33 cellular contexts compared by ENCODE assay signal in genomic region chr19:30319876-30320275, GRCh38. TPM values are rescaled to one million over a fixed set of nuclear protein-coding genes. Genes with fewer than 3 reads are reported as not detected.
"Had no signal": no experiment of that assay in that cellular context is flagged by ENCODE, and none has a peak within 500 bp of the region (broad histone marks: within the 10 kb centered on the region; RNA-seq: fewer than 3 reads in every experiment).

No MANE protein-coding gene starts in this region.

- H3K27me3 Mint-ChIP-seq: dendritic cell treated with granulocyte-macrophage colony-stimulating factor and Interleukin-4, amounts not matched to agents 40 ng/mL and 50 ng/mL, for 4 days had no signal

- H3K36me3 Mint-ChIP-seq: stimulated activated effector memory CD8-positive, alpha-beta T cell treated with anti-CD3 and anti-CD28 coated beads, Interleukin-12 subunit alpha, Interleukin-12 subunit beta, amount 100 ng/mL, for 72 hours had no signal

- H3K4me3 ChIP-seq: colonic mucosa, heart right ventricle, lower lobe of right lung, ovary, psoas muscle, sigmoid colon, testis, tibial nerve, upper lobe of left lung, uterus had no signal

- H3K27ac ChIP-seq: colonic mucosa, epithelial cell of prostate, foreskin keratinocyte, heart right ventricle, lower lobe of right lung, ovary, psoas muscle, sigmoid colon, testis, tibial nerve, upper lobe of left lung, uterus had no signal

- H3K9me3 ChIP-seq: colonic mucosa, lower lobe of right lung, ovary, psoas muscle, sigmoid colon, testis, tibial nerve, upper lobe of left lung, uterus had no signal

- H3K4me1 Mint-ChIP-seq: endodermal cell; memory B cell; nephron progenitor cell; stimulated activated effector memory CD8-positive, alpha-beta T cell treated with anti-CD3 and anti-CD28 coated beads, Interleukin-12 subunit alpha, Interleukin-12 subunit beta, amount 100 ng/mL, for 72 hours had no signal

- H3K4me1 ChIP-seq: colonic mucosa, foreskin keratinocyte, heart right ventricle, lower lobe of right lung, psoas muscle, sigmoid colon, testis, tibial nerve, upper lobe of left lung, uterus had no signal

- H3K36me3 ChIP-seq: colonic mucosa, heart right ventricle, lower lobe of right lung, ovary, sigmoid colon, tibial nerve, upper lobe of left lung, uterus had no signal

- ATAC-seq: esophagus mucosa; foreskin keratinocyte; heart right ventricle; left ventricle myocardium superior; lower lobe of right lung; psoas muscle; right cardiac atrium; stimulated activated effector memory CD8-positive, alpha-beta T cell treated with anti-CD3 and anti-CD28 coated beads, Interleukin-12 subunit alpha, Interleukin-12 subunit beta, amount 100 ng/mL, for 72 hours; stimulated activated naive CD8-positive, alpha-beta T cell treated with anti-CD3 and anti-CD28 coated beads, Interleukin-15, Interleukin-2, amounts not matched to agents 100 U/mL and 50 U/mL, for 24 hours had no signal

- DNase-seq: colonic mucosa; effector CD8-positive, alpha-beta T cell; foreskin keratinocyte; glutamatergic neuron; heart right ventricle; hypothalamus; left ventricle myocardium superior; lower lobe of right lung; nephron progenitor cell; occipital lobe; ovary; posterior cingulate gyrus; psoas muscle; sigmoid colon; stimulated activated CD4-positive, alpha-beta T cell treated with anti-CD3 and anti-CD28 coated beads, Interleukin-2, amount 100 ng/mL, for 24 hours; stimulated activated CD4-positive, alpha-beta T cell treated with anti-CD3 and anti-CD28 coated beads, Interleukin-4, amount 100 ng/mL, for 24 hours; stimulated activated naive CD8-positive, alpha-beta T cell treated with anti-CD3 and anti-CD28 coated beads, Interleukin-15, Interleukin-2, amounts not matched to agents 100 U/mL and 50 U/mL, for 24 hours; substantia nigra; testis; upper lobe of left lung; uterus had no signal

- H3K27ac Mint-ChIP-seq: dendritic cell treated with granulocyte-macrophage colony-stimulating factor and Interleukin-4, amounts not matched to agents 40 ng/mL and 50 ng/mL, for 4 days; endodermal cell; memory B cell; nephron progenitor cell; stimulated activated effector memory CD8-positive, alpha-beta T cell treated with anti-CD3 and anti-CD28 coated beads, Interleukin-12 subunit alpha, Interleukin-12 subunit beta, amount 100 ng/mL, for 72 hours had no signal

- H3K4me3 Mint-ChIP-seq: dendritic cell treated with granulocyte-macrophage colony-stimulating factor and Interleukin-4, amounts not matched to agents 40 ng/mL and 50 ng/mL, for 4 days; endodermal cell; memory B cell; nephron progenitor cell; stimulated activated effector memory CD8-positive, alpha-beta T cell treated with anti-CD3 and anti-CD28 coated beads, Interleukin-12 subunit alpha, Interleukin-12 subunit beta, amount 100 ng/mL, for 72 hours had no signal

- H3K9me3 Mint-ChIP-seq: nephron progenitor cell had no signal

- FAIRE-seq: keratinocyte had no signal

- H3K27me3 ChIP-seq: colonic mucosa, foreskin keratinocyte, ovary, sigmoid colon, testis, tibial nerve, upper lobe of left lung, uterus had no signal

RNA-seq across cellular contexts. Expression of gene ZNF536, which starts 52.3 kb away (rescaled TPM):
- total RNA-seq: chondrocyte, endodermal cell, foreskin keratinocyte, mononuclear cell had no signal
- polyA plus RNA-seq: fibroblast of lung, foreskin keratinocyte, keratinocyte had no signal
